ENCODE assay signal across 10 cellular contexts in genomic region chr2:230957756-230958391, GRCh38. TPM values are rescaled to one million over a fixed set of nuclear protein-coding genes. Genes with fewer than 3 reads are reported as not detected.
DNase-seq lines count a peak whose midpoint lies in the region; FAIRE-seq and TF ChIP-seq lines count a peak whose summit lies in the region.
"Had no signal": no experiment of that assay in that cellular context is flagged by ENCODE, and none has a peak within 500 bp of the region (broad histone marks: within the 10 kb centered on the region; RNA-seq: fewer than 3 reads in every experiment).

No MANE protein-coding gene starts in this region.

- intact Hi-C loops in testis (cut with DNase I; ENCODE audit: low total_unique reads), result no loop called here

- peak overlapping the region; percentile 27 for H2AFZ ChIP-seq in keratinocyte (ENCODE audit: control insufficient read depth, low read length)

- H4K20me1 ChIP-seq in keratinocyte (ENCODE audit: control insufficient read depth, extremely low read depth, insufficient read depth, low read length), result no peaks in the 10 kb centered on the region

- H3K27ac ChIP-seq in keratinocyte (ENCODE audit: control insufficient read depth, insufficient read depth, low read length) (no peak overlapping the region), testis (peak overlapping the region; percentile 48 to 64)

- H3K9ac ChIP-seq in keratinocyte (ENCODE audit: control insufficient read depth, extremely low read depth, insufficient read depth, low read length), result no peak overlapping the region

- H3K36me3 ChIP-seq in keratinocyte (ENCODE audit: control insufficient read depth in 2 of 2, extremely low read depth in 1 of 2, insufficient read depth in 2 of 2, low read length in 2 of 2) (no peaks in the 10 kb centered on the region), testis (ENCODE audit: low read depth, missing control alignments) (no peaks in the 10 kb centered on the region)

- no peak for DNase-seq in activated T-cell treated with anti-CD3 and anti-CD28 coated beads, Interleukin-2, amount 50 U/mL, for 24 hours
- no peak for DNase-seq in activated T-cell treated with anti-CD3 and anti-CD28 coated beads, Interleukin-2, amount 50 U/mL, for 48 hours
- DNase-seq in activated naive CD8-positive, alpha-beta T cell treated with anti-CD3 and anti-CD28 coated beads for 36 hours, result no peak
- no peak for DNase-seq in keratinocyte (ENCODE audit: low read depth, low spot score)
- no peak for DNase-seq in testis
- DNase-seq in stimulated activated CD4-positive, alpha-beta T cell treated with anti-CD3 and anti-CD28 coated beads, Interleukin-2, amount 100 ng/mL, for 48 hours, result no peak
- DNase-seq in NCI-H1417 (lab: John Stamatoyannopoulos, UW), result no peak
- DNase-seq in GM10266 (ENCODE audit: extremely low spot score), result no peak

- H3K4me1 ChIP-seq in keratinocyte (ENCODE audit: control insufficient read depth, extremely low read depth, insufficient read depth, low read length) (peaks cover 3% of the 10 kb centered on the region), testis (peaks cover 15% of the 10 kb centered on the region)

- peak overlapping the region; percentile 18 to 69 (median 50) for H3K4me3 ChIP-seq in keratinocyte (ENCODE audit: control insufficient read depth in 2 of 3, extremely low read depth in 1 of 3, insufficient read depth in 2 of 3, low read depth in 1 of 3, low read length in 3 of 3)
- peak overlapping the region; percentile 1 to 55 for H3K4me3 ChIP-seq in testis

- H3K36me3 Mint-ChIP-seq in activated T-cell treated with anti-CD3 and anti-CD28 coated beads, Interleukin-2, amount 50 U/mL, for 24 hours (ENCODE audit: low read depth), result peaks cover 2% of the 10 kb centered on the region
- H3K36me3 Mint-ChIP-seq in activated naive CD8-positive, alpha-beta T cell treated with anti-CD3 and anti-CD28 coated beads for 36 hours, result peaks cover 7% of the 10 kb centered on the region

- H3K27me3 Mint-ChIP-seq in activated T-cell treated with anti-CD3 and anti-CD28 coated beads, Interleukin-2, amount 50 U/mL, for 24 hours, result peaks cover 65% of the 10 kb centered on the region
- H3K27me3 Mint-ChIP-seq in activated naive CD8-positive, alpha-beta T cell treated with anti-CD3 and anti-CD28 coated beads for 36 hours, result peaks cover 48% of the 10 kb centered on the region

- no peaks in the 10 kb centered on the region for H3K9me3 Mint-ChIP-seq in activated T-cell treated with anti-CD3 and anti-CD28 coated beads, Interleukin-2, amount 50 U/mL, for 24 hours
- H3K9me3 Mint-ChIP-seq in activated naive CD8-positive, alpha-beta T cell treated with anti-CD3 and anti-CD28 coated beads for 36 hours, result peaks cover 2% of the 10 kb centered on the region

- H3K27me3 ChIP-seq in keratinocyte (ENCODE audit: control insufficient read depth, extremely low read depth, insufficient read depth, low read length) (peaks cover 5% of the 10 kb centered on the region), testis (no peaks in the 10 kb centered on the region)

- H3K4me1 Mint-ChIP-seq in activated T-cell treated with anti-CD3 and anti-CD28 coated beads, Interleukin-2, amount 50 U/mL, for 24 hours (ENCODE audit: low read depth), result peaks cover 54% of the 10 kb centered on the region
- peaks cover 50% of the 10 kb centered on the region for H3K4me1 Mint-ChIP-seq in activated naive CD8-positive, alpha-beta T cell treated with anti-CD3 and anti-CD28 coated beads for 36 hours

- H3K9me3 ChIP-seq in keratinocyte (ENCODE audit: control insufficient read depth, low read depth, low read length), result no peaks in the 10 kb centered on the region
- H3K9me3 ChIP-seq in testis, result no peaks in the 10 kb centered on the region

- H3K9me1 ChIP-seq in keratinocyte (ENCODE audit: control insufficient read depth, extremely low read depth, insufficient read depth, low read length), result no peaks in the 10 kb centered on the region

- peak overlapping the region; percentile 76 for H3K4me2 ChIP-seq in keratinocyte (ENCODE audit: control insufficient read depth, extremely low read depth, insufficient read depth, low read depth, low read length)

- peak overlapping the region; percentile 82 for H3K27ac Mint-ChIP-seq in activated T-cell treated with anti-CD3 and anti-CD28 coated beads, Interleukin-2, amount 50 U/mL, for 24 hours
- peak overlapping the region; percentile 89 for H3K27ac Mint-ChIP-seq in activated naive CD8-positive, alpha-beta T cell treated with anti-CD3 and anti-CD28 coated beads for 36 hours

- H3K4me3 Mint-ChIP-seq in activated T-cell treated with anti-CD3 and anti-CD28 coated beads, Interleukin-2, amount 50 U/mL, for 24 hours, result peak overlapping the region; percentile 81
- H3K4me3 Mint-ChIP-seq in activated naive CD8-positive, alpha-beta T cell treated with anti-CD3 and anti-CD28 coated beads for 36 hours, result peak overlapping the region; percentile 84

- TF ChIP-seq POLR2A in testis (IDR thresholded peaks at IDR 0.05), result no peak

- H3K79me2 ChIP-seq in keratinocyte (ENCODE audit: control insufficient read depth, insufficient read depth, low read length), result no peaks in the 10 kb centered on the region

- FAIRE-seq in keratinocyte (lab: Jason Lieb, UNC), result no peak

- no peak for TF ChIP-seq CTCF in keratinocyte (optimal IDR thresholded peaks at IDR 0.05 in 1 of 3, IDR thresholded peaks at IDR 0.05 in 1 of 3, conservative IDR thresholded peaks at IDR 0.05 in 1 of 3; ENCODE audit: extremely low read depth in 1 of 3, insufficient read depth in 2 of 3, low read length in 3 of 3)
- no peak for TF ChIP-seq CTCF in testis (IDR thresholded peaks at IDR 0.05)
- TF ChIP-seq CTCF in GM10266 (IDR thresholded peaks at IDR 0.05; ENCODE audit: control insufficient read depth, insufficient read depth, low read depth, missing control alignments), result no peak

- dilution Hi-C loops in keratinocyte (cut with MboI; ENCODE audit: extremely low pct_ligation_motif_present, low sequenced_read_pairs), result no loop called here

RNA-seq across cellular contexts. Expression of gene GPR55, which starts 32.8 kb away (rescaled TPM):
- 10 to 100 TPM; 18.8 to 20.4 TPM for total RNA-seq in activated naive CD8-positive, alpha-beta T cell treated with anti-CD3 and anti-CD28 coated beads for 36 hours
- not detected in 3 replicates for polyA plus RNA-seq in keratinocyte
- not detected for polyA plus RNA-seq in keratinocyte (2011; ENCODE audit: low read depth)
- polyA plus RNA-seq in keratinocyte (2011; cell fraction: cytosol; rRNA removed), result not detected in 2 replicates
- polyA plus RNA-seq in keratinocyte (2011; cell fraction: nucleus; rRNA removed), result not detected in 2 replicates
- not detected in 2 replicates for polyA plus RNA-seq in keratinocyte (2012; ENCODE audit: low replicate concordance)
- polyA minus RNA-seq in keratinocyte, result 2.1 TPM in 1 of 3 replicates, not detected in the others
- not detected for polyA minus RNA-seq in keratinocyte (2011; cell fraction: cytosol; rRNA and poly(A)+ RNA removed)
- not detected in 2 replicates for polyA minus RNA-seq in keratinocyte (2011; cell fraction: nucleus; rRNA and poly(A)+ RNA removed)
- total RNA-seq in testis, result 10 to 100 TPM; 10.9 to 14.7 TPM
- 12.3 TPM for polyA plus RNA-seq in testis (ENCODE audit: insufficient read depth, low read depth, low replicate concordance)
- total RNA-seq: renal cortical epithelial cell had no signal

RNA-seq across cellular contexts. Expression of gene SPATA3, which starts 38.0 kb away (rescaled TPM):
- not detected for total RNA-seq in activated naive CD8-positive, alpha-beta T cell treated with anti-CD3 and anti-CD28 coated beads for 36 hours
- polyA plus RNA-seq in keratinocyte (not detected in 3 replicates), testis (ENCODE audit: insufficient read depth, low read depth, low replicate concordance) (211 TPM)
- not detected for polyA plus RNA-seq in keratinocyte (2011; ENCODE audit: low read depth)
- polyA plus RNA-seq in keratinocyte (2011; cell fraction: cytosol; rRNA removed), result not detected in 2 replicates
- not detected in 2 replicates for polyA plus RNA-seq in keratinocyte (2011; cell fraction: nucleus; rRNA removed)
- not detected in 2 replicates for polyA plus RNA-seq in keratinocyte (2012; ENCODE audit: low replicate concordance)
- not detected in 3 replicates for polyA minus RNA-seq in keratinocyte
- polyA minus RNA-seq in keratinocyte (2011; cell fraction: cytosol; rRNA and poly(A)+ RNA removed), result not detected
- polyA minus RNA-seq in keratinocyte (2011; cell fraction: nucleus; rRNA and poly(A)+ RNA removed), result not detected in 2 replicates
- total RNA-seq in testis, result 100 to 1,000 TPM in 1 of 2 donors, 10 to 100 TPM in 1; 18.6 to 127 TPM
- total RNA-seq: NCI-H460, renal cortical epithelial cell had no signal

Comparison
In these comparisons a context has a peak if more than half of its experiments do, and no peak if none do; other contexts are left out.
1. RNA of gene SPATA3, which starts 38.0 kb away (total RNA-seq): 18.6 to 127 TPM in testis; not detected in activated naive CD8-positive, alpha-beta T cell treated with anti-CD3 and anti-CD28 coated beads for 36 hours; every median in the first group is over 10 times any median in the second.